Comparison of ENCODE assay signal across 18 cellular contexts in the genomic region with DNA sequence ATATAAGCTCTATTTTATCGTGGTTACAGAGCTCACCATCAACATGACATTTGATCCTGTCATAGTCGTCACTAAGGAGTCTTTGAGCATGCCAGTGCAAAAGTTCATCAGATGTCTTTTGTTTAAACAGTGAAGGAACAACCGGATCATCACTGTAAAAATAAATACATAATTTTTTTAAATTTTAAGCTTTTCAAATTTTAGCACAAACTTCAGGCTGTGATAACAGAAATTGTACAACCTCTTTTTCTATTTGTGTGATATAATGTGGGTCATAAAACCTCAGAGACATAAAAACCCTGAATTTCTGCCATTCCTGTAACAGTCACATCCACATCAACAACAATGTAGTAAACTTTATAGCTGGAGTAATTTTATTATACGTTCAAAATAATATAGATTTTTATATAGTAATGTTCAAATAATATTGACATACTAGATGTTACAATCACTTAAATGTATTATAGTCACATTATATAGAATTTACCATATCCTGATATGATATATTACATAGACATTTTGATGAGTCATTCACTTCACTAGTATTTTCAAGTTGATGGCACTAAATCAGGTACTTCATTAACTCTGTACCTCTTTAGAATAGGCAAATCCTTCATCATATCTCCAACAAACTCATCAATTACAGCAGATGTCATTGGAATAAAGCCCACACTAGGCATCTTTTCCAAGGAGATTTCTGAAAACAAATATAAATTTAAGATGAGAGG.
"Had no signal": no experiment of that assay in that cellular context is flagged by ENCODE, and none has a peak within 500 bp of the region (broad histone marks: within the 10 kb centered on the region; RNA-seq: fewer than 3 reads in every experiment).

No MANE protein-coding gene starts in this region.

- H3K4me3 ChIP-seq: adrenal gland, left lung, neural progenitor cell, suprapubic skin, transverse colon, uterus had no signal

- H3K27me3 ChIP-seq: adrenal gland, left lung, neural progenitor cell, suprapubic skin, transverse colon, uterus had no signal

- H3K27ac ChIP-seq: adrenal gland, left lung, neural progenitor cell, suprapubic skin, transverse colon, uterus, WERI-Rb-1 had no signal

- H2AFZ ChIP-seq: neural progenitor cell had no signal

- DNase-seq: activated CD4-positive, alpha-beta T cell treated with anti-CD3 and anti-CD28 coated beads, Interleukin-2, amount 50 U/mL, for 4 hours; activated gamma-delta T cell treated with Interleukin-2 at 50 U/mL for 16 hours; adrenal gland; dermis blood vessel endothelial cell; effector memory CD4-positive, alpha-beta T cell; foreskin melanocyte; left lung; right cardiac atrium; small intestine; stimulated activated CD4-positive, alpha-beta T cell treated with anti-CD3 and anti-CD28 coated beads, Interleukin-15, amount 100 ng/mL, for 24 hours; stimulated activated CD4-positive, alpha-beta T cell treated with anti-CD3 and anti-CD28 coated beads, Interleukin-4, amount 100 ng/mL, for 1 hour; stimulated activated naive CD8-positive, alpha-beta T cell treated with anti-CD3 and anti-CD28 coated beads, Interleukin-15, amount 100 ng/mL, for 72 hours; transverse colon; uterus; WERI-Rb-1 had no signal

- H3K36me3 ChIP-seq: adrenal gland, neural progenitor cell, uterus, WERI-Rb-1 had no signal

- ATAC-seq: activated naive CD4-positive, alpha-beta T cell treated with anti-CD3 and anti-CD28 coated beads, Interleukin-2, amount 50 U/mL, for 72 hours; left lung; right cardiac atrium; stimulated activated naive CD8-positive, alpha-beta T cell treated with anti-CD3 and anti-CD28 coated beads, Interleukin-15, amount 100 ng/mL, for 72 hours had no signal

- H3K4me2 ChIP-seq: neural progenitor cell had no signal

- H3K9me3 ChIP-seq: adrenal gland, left lung, suprapubic skin, transverse colon, uterus had no signal

- FAIRE-seq: small intestine had no signal

- H3K9ac ChIP-seq: neural progenitor cell had no signal

- H3K4me1 ChIP-seq: adrenal gland, left lung, neural progenitor cell, suprapubic skin, transverse colon, uterus had no signal
